8 cellular contexts compared by ENCODE assay signal in the genomic region with DNA sequence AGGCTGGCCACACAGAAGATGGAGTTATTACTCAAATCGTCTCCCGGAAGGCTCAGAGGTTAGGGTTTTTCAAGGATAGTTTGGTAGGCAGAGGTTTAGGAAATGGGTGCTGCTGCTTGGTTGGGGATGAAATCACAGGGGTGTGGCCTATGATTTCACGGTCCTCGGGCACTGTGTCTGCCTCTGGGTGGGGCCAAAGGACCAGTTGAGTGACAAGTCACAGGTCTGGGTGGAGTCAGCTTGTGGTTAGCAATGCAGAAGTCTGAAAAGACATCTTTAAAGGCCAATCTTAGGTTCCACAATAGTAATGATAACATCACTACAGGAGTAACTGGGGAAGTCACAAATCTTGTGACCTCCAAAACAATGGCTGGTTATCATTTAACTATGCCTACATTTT.
DNase-seq lines count a peak whose midpoint lies in the region; ATAC-seq, FAIRE-seq and TF ChIP-seq lines count a peak whose summit lies in the region.

No MANE protein-coding gene starts in this region.

- TF ChIP-seq POLR2A in H1 (IDR thresholded peaks at IDR 0.05; ENCODE audit: control extremely low read depth in 1 of 2, low read depth in 2 of 2, low read length in 2 of 2) = no peak

- H2BK15ac ChIP-seq in H1 (ENCODE audit: low read length) = no peak overlapping the region

- peak; percentile 13 for FAIRE-seq in H1 (lab: Jason Lieb, UNC)

- no peak overlapping the region for H2AK5ac ChIP-seq in H1 (ENCODE audit: low read depth, low read length)

- H2BK12ac ChIP-seq in H1 (ENCODE audit: low read depth, low read length) = no peak overlapping the region

- TF ChIP-seq CTCF in H1 (IDR thresholded peaks at IDR 0.05; ENCODE audit: control extremely low read depth in 1 of 3, insufficient read depth in 1 of 3, low read depth in 1 of 3, low read length in 3 of 3) = no peak

- H3K18ac ChIP-seq in H1 (ENCODE audit: extremely low read depth, low read length) = no peak overlapping the region

- H3K9ac ChIP-seq in H1 (replicated peaks in 1 of 4; ENCODE audit: extremely low read depth in 1 of 4, low read depth in 3 of 4, low read length in 3 of 4) = no peak overlapping the region

- no peaks in the 10 kb centered on the region for H3K79me1 ChIP-seq in H1 (ENCODE audit: low read depth, low read length)

- H3K9me3 ChIP-seq in H1 (ENCODE audit: insufficient read depth in 2 of 2, low read depth in 1 of 2, low read length in 1 of 2) = no peaks in the 10 kb centered on the region

- TF ChIP-seq EP300 in H1 (IDR thresholded peaks at IDR 0.05; ENCODE audit: borderline replicate concordance in 1 of 2, low read depth in 2 of 2, low read length in 2 of 2) = no peak

- no peak overlapping the region for H3K4me2 ChIP-seq in H1 (ENCODE audit: insufficient read depth in 1 of 2, low read depth in 2 of 2, low read length in 2 of 2)

- no peaks in the 10 kb centered on the region for H4K20me1 ChIP-seq in H1 (replicated peaks in 1 of 2; ENCODE audit: control insufficient read depth in 1 of 2, insufficient read depth in 2 of 2, low read length in 2 of 2)

- H3K14ac ChIP-seq in H1 (ENCODE audit: insufficient read length) = no peak overlapping the region

- H2BK5ac ChIP-seq in H1 (ENCODE audit: low read depth, low read length) = no peak overlapping the region

- H2AFZ ChIP-seq in H1 (ENCODE audit: low read length) = peak overlapping the region; percentile 91

- H4K91ac ChIP-seq in H1 (replicated peaks; ENCODE audit: insufficient read length, low read length) = no peak overlapping the region

- no peak overlapping the region for H4K8ac ChIP-seq in H1 (ENCODE audit: extremely low read depth, insufficient read depth, low read length)

- no peak overlapping the region for H3K23ac ChIP-seq in H1 (ENCODE audit: insufficient read length)

- TF ChIP-seq RAD21 in H1 (IDR thresholded peaks at IDR 0.05 in 1 of 2, conservative IDR thresholded peaks at IDR 0.05 in 1 of 2; ENCODE audit: low read depth in 2 of 2, low read length in 2 of 2) = peak; percentile 22 to 44; a peak in 3 of 4 replicates

- no peaks in the 10 kb centered on the region for H3K79me2 ChIP-seq in H1 (ENCODE audit: control insufficient read depth in 1 of 2, insufficient read depth in 2 of 2, low read length in 2 of 2)

- no peak overlapping the region for H3K27ac ChIP-seq in H1 (ENCODE audit: low read depth, low read length)

- WGBS in H1 (ENCODE audit: extremely low coverage in 1 of 2, insufficient coverage in 1 of 2, insufficient read length in 1 of 2, insufficient replicate concordance in 2 of 2, low coverage in 1 of 2, low lambda C conversion rate in 2 of 2, missing lambda C conversion rate in 1 of 2), 2 experiments = 75% methylated on average over 4 of the region's 4 CpGs; no CpG with 5 or more reads in 1 of the 2 experiments

- H3K23me2 ChIP-seq in H1 (ENCODE audit: low read depth, low read length) = no peaks in the 10 kb centered on the region

- no peak overlapping the region for H2BK120ac ChIP-seq in H1 (replicated peaks; ENCODE audit: low read depth, low read length)

- no peaks in the 10 kb centered on the region for H3K36me3 ChIP-seq in H1 (ENCODE audit: control insufficient read depth in 2 of 4, insufficient read depth in 4 of 4, low read length in 3 of 4)

- CTCF ChIA-PET in H1 (lab: Charles Lee; ENCODE audit: partially characterized antibody) = no interaction called here

- H3K56ac ChIP-seq in H1 (replicated peaks; ENCODE audit: insufficient read length, low read depth, low read length) = no peak overlapping the region

- H3K4me1 ChIP-seq in H1 (replicated peaks in 1 of 4; ENCODE audit: control insufficient read depth in 3 of 4, insufficient read depth in 4 of 4, low read length in 3 of 4) = no peaks in the 10 kb centered on the region; a peak in 1 of 7 replicates

- H4K5ac ChIP-seq in H1 (ENCODE audit: insufficient read length, low read depth, low read length) = no peak overlapping the region

- ATAC-seq in GM18499 (IDR thresholded peaks at IDR 0.05; ENCODE audit: insufficient read depth, unreplicated experiment) (peak; percentile 81), GM21737 (IDR thresholded peaks at IDR 0.05; ENCODE audit: unreplicated experiment) (peak; percentile 75), HG03439 (IDR thresholded peaks at IDR 0.05; ENCODE audit: unreplicated experiment) (no peak), left lobe of liver (no peak)

- H3K4me3 ChIP-seq in Jurkat, Clone E6-1 (ENCODE audit: low read length) = no peak overlapping the region
- no peak overlapping the region for H3K4me3 ChIP-seq in H1 (ENCODE audit: extremely low read depth in 1 of 4, insufficient read depth in 2 of 4, low read depth in 3 of 4, low read length in 4 of 4)

- peak; percentile 16 for DNase-seq in Jurkat, Clone E6-1 (ENCODE audit: low read depth, low spot score)
- DNase-seq in H1 (ENCODE audit: low read depth in 1 of 2, low spot score in 2 of 2) (no peak), NCI-H2029 (lab: John Stamatoyannopoulos, UW) (no peak), left lobe of liver (ENCODE audit: low spot score) (no peak)
- no peak for DNase-seq in stimulated activated CD4-positive, alpha-beta T cell treated with anti-CD3 and anti-CD28 coated beads, Interleukin-2, amount 100 ng/mL, for 48 hours

- no peak overlapping the region for H3K4ac ChIP-seq in H1 (replicated peaks; ENCODE audit: insufficient read length, low read depth, low read length)

- H2BK20ac ChIP-seq in H1 (ENCODE audit: low read length) = no peak overlapping the region

- H3K27me3 ChIP-seq in H1 (replicated peaks in 1 of 4; ENCODE audit: control insufficient read depth in 3 of 4, extremely low read depth in 1 of 4, insufficient read depth in 3 of 4, low read length in 3 of 4) = no peaks in the 10 kb centered on the region

- POLR2A ChIA-PET in H1 (lab: Charles Lee; ENCODE audit: partially characterized antibody) = no interaction called here

Comparison
In these comparisons a context has a peak if more than half of its experiments do, and no peak if none do; other contexts are left out.
1. ATAC-seq: peak in GM18499 (single experiment) and GM21737 (single experiment); none in HG03439 (single experiment) and left lobe of liver (single experiment).